26 cellular contexts compared by ENCODE assay signal in the genomic region with DNA sequence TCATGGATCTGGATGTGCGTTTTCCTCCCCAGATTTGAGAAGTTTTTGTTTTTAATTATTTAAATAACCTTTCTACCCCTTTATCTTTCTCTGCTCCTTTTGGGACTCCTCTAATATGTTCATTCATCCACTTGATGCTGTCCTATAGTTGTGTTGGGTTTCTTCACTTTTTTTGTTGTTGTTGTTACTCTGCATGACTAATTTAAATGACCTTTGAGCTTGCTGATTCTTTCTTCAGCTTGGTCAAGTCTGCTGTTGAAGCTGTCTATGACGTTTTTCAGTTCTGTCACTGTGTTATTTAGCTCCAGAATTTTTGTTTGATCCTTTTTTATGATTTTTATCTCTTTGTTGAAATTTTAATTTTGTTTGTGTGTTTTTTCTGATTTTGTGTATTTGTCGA.
"Had no signal": no experiment of that assay in that cellular context is flagged by ENCODE, and none has a peak within 500 bp of the region (broad histone marks: within the 10 kb centered on the region; RNA-seq: fewer than 3 reads in every experiment).

No MANE protein-coding gene starts in this region.

- ATAC-seq: stimulated activated memory B cell treated with anti-CD40 and anti-IgM and Interleukin-4, amounts not matched to agents 10 μg/mL and 1 μg/mL and 100 μg/mL, for 72 hours; stimulated activated naive B cell treated with anti-CD40 and anti-IgM and Interleukin-4, amounts not matched to agents 10 μg/mL and 1 μg/mL and 100 μg/mL, for 72 hours; stimulated activated naive CD8-positive, alpha-beta T cell treated with anti-CD3 and anti-CD28 coated beads, Interleukin-15, amount 100 ng/mL, for 72 hours; stimulated activated naive CD8-positive, alpha-beta T cell treated with anti-CD3 and anti-CD28 coated beads, Interleukin-15, Interleukin-2, amounts not matched to agents 100 U/mL and 50 U/mL, for 24 hours; upper lobe of right lung had no signal

- H3K36me3 ChIP-seq: stomach, suprapubic skin, thoracic aorta, thyroid gland, tibial artery, tibial nerve, transverse colon, upper lobe of left lung, upper lobe of right lung, uterus, vagina had no signal

- H3K9me3 ChIP-seq: testis, thoracic aorta, thyroid gland, transverse colon, upper lobe of right lung, uterus, vagina had no signal

- H3K27ac ChIP-seq: stomach, suprapubic skin, testis, thoracic aorta, thyroid gland, tibial artery, tibial nerve, transverse colon, upper lobe of left lung, upper lobe of right lung, uterus, vagina had no signal

- H3K27me3 ChIP-seq: stomach, suprapubic skin, testis, thyroid gland, tibial artery, tibial nerve, transverse colon, upper lobe of left lung, upper lobe of right lung, uterus, vagina had no signal

- H3K4me3 ChIP-seq: stomach, suprapubic skin, testis, thoracic aorta, thyroid gland, tibial artery, tibial nerve, transverse colon, upper lobe of left lung, upper lobe of right lung, uterus, vagina had no signal

- H3K4me1 ChIP-seq: stomach, suprapubic skin, testis, thyroid gland, tibial nerve, transverse colon, upper lobe of left lung, upper lobe of right lung, uterus, vagina had no signal

- DNase-seq: stimulated activated CD4-positive, alpha-beta T cell treated with anti-CD3 and anti-CD28 coated beads, Interleukin-2, amount 100 ng/mL, for 48 hours; stimulated activated CD4-positive, alpha-beta T cell treated with anti-CD3 and anti-CD28 coated beads, Interleukin-4, amount 100 ng/mL, for 1 hour; stimulated activated CD4-positive, alpha-beta T cell treated with anti-CD3 and anti-CD28 coated beads, Interleukin-4, amount 100 ng/mL, for 24 hours; stimulated activated CD4-positive, alpha-beta T cell treated with anti-CD3 and anti-CD28 coated beads, Interleukin-4, amount 100 ng/mL, for 4 hours; stimulated activated CD8-positive, alpha-beta memory T cell treated with anti-CD3 and anti-CD28 coated beads, Interleukin-4, amount 100 ng/mL, for 48 hours; stimulated activated naive B cell treated with anti-CD40 and anti-IgM and Interleukin-4, amounts not matched to agents 10 μg/mL and 1 μg/mL and 100 μg/mL, for 72 hours; stimulated activated naive CD4-positive, alpha-beta T cell; stimulated activated naive CD4-positive, alpha-beta T cell treated with Interleukin-2 at 50 U/mL for 16 hours; stimulated activated naive CD8-positive, alpha-beta T cell treated with anti-CD3 and anti-CD28 coated beads, Interleukin-15, amount 100 ng/mL, for 72 hours; stimulated activated naive CD8-positive, alpha-beta T cell treated with anti-CD3 and anti-CD28 coated beads, Interleukin-15, Interleukin-2, amounts not matched to agents 100 U/mL and 50 U/mL, for 24 hours; stomach; substantia nigra; testis; thyroid gland; tibial artery; transverse colon; trophoblast cell; upper lobe of left lung; upper lobe of right lung; uterus had no signal

- FAIRE-seq: urothelium cell line had no signal
